ENCODE assay signal across 8 cellular contexts in the genomic region with DNA sequence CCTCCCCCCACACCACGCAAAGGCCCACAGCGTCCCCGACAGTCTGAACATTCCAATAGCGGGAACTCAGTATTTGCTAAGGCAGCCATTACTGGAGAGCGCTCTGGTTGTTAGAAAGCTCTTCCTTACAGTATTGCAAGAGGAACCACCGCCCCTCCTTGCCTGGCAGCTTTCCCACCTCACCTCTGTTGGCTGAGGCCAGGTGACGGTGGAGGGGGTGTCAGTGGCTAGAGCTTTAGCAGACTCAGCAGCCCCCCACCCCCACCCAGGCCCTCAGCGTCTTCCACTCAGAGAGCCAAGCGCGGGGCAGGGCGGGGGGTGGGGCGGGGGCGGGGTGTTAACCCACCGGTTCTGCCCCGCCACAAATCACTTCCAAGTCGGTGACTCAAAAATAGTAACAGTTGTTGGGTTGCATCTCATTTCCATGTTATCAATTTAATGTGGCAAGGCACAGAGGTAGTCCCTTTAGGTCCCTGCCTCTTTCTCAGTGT. TPM values are rescaled to one million over a fixed set of nuclear protein-coding genes. Genes with fewer than 3 reads are reported as not detected.
DNase-seq lines count a peak whose midpoint lies in the region; ATAC-seq and TF ChIP-seq lines count a peak whose summit lies in the region.

No MANE protein-coding gene starts in this region.

- TF ChIP-seq POLR2A in GM19099 (IDR thresholded peaks at IDR 0.05; ENCODE audit: extremely low read depth, insufficient read length, low read depth) (peak; percentile 31), sigmoid colon (IDR thresholded peaks at IDR 0.05) (no peak)

- no peaks in the 10 kb centered on the region for H3K27me3 ChIP-seq in ACC112 (ENCODE audit: insufficient read depth, low read length)
- no peaks in the 10 kb centered on the region for H3K27me3 ChIP-seq in right atrium auricular region
- H3K27me3 ChIP-seq in sigmoid colon: no peaks in the 10 kb centered on the region

- peak overlapping the region; percentile 93 for H3K27ac Mint-ChIP-seq in activated naive CD4-positive, alpha-beta T cell treated with anti-CD3 and anti-CD28 coated beads, Interleukin-2, amount 10 ng/mL, durations not matched to agents 7 days and 5 days

- H3K4me1 ChIP-seq in ACC112 (ENCODE audit: control insufficient read depth, insufficient read depth, low read length, unreplicated experiment): peaks cover 48% of the 10 kb centered on the region
- H3K4me1 ChIP-seq in right atrium auricular region: peaks cover 0 to 84% of the 10 kb centered on the region in 2 donors
- H3K4me1 ChIP-seq in sigmoid colon: peaks cover 0 to 82% (median 74%) of the 10 kb centered on the region in 4 donors

- no peak for TF ChIP-seq CTCF in right atrium auricular region (IDR thresholded peaks at IDR 0.05)
- no peak for TF ChIP-seq CTCF in sigmoid colon (IDR thresholded peaks at IDR 0.05)

- H2AFZ ChIP-seq in ACC112 (ENCODE audit: low read length, unreplicated experiment): peak overlapping the region; percentile 74

- WGBS in sigmoid colon, 2 donors: 2 to 4% methylated on average over 16 of the region's 16 CpGs

- H3K4me1 Mint-ChIP-seq in activated naive CD4-positive, alpha-beta T cell treated with anti-CD3 and anti-CD28 coated beads, Interleukin-2, amount 10 ng/mL, durations not matched to agents 7 days and 5 days: peaks cover 76% of the 10 kb centered on the region

- no peaks in the 10 kb centered on the region for H3K9me3 Mint-ChIP-seq in activated naive CD4-positive, alpha-beta T cell treated with anti-CD3 and anti-CD28 coated beads, Interleukin-2, amount 10 ng/mL, durations not matched to agents 7 days and 5 days

- H3K4me3 Mint-ChIP-seq in activated naive CD4-positive, alpha-beta T cell treated with anti-CD3 and anti-CD28 coated beads, Interleukin-2, amount 10 ng/mL, durations not matched to agents 7 days and 5 days: peak overlapping the region; percentile 90

- CTCF ChIA-PET in activated naive CD4-positive, alpha-beta T cell treated with anti-CD3 and anti-CD28 coated beads, Interleukin-2, amount 10 ng/mL, durations not matched to agents 7 days and 5 days (lab: Charles Lee): interaction anchor here (0.9 to 6.0 kb wide), 3 partner anchors 10 to 101 kb away, joined by 4 to 61 read pairs (median 33); partner anchors contain the start of gene PSMC3IP

- H3K27me3 Mint-ChIP-seq in activated naive CD4-positive, alpha-beta T cell treated with anti-CD3 and anti-CD28 coated beads, Interleukin-2, amount 10 ng/mL, durations not matched to agents 7 days and 5 days: peaks cover 75% of the 10 kb centered on the region

- peak overlapping the region; percentile 91 for H3K27ac ChIP-seq in ACC112 (ENCODE audit: low read depth, low read length)
- H3K27ac ChIP-seq in right atrium auricular region: peak overlapping the region; percentile 95 to 99
- H3K27ac ChIP-seq in sigmoid colon: peak overlapping the region; percentile 97 to 99 (median 98)

- DNase-seq in NCI-H510A treated with DMSO at 0.1 percent for 48 hours (lab: John Stamatoyannopoulos, UW): peak; percentile 76
- DNase-seq in activated naive CD4-positive, alpha-beta T cell treated with anti-CD3 and anti-CD28 coated beads, Interleukin-2, amount 10 ng/mL, durations not matched to agents 7 days and 5 days: peak; percentile 58
- peak; percentile 68 for DNase-seq in right atrium auricular region (ENCODE audit: low spot score)
- DNase-seq in sigmoid colon: no peak
- DNase-seq in AG20443 (ENCODE audit: low spot score): no peak

- peaks cover 3% of the 10 kb centered on the region for H3K36me3 Mint-ChIP-seq in activated naive CD4-positive, alpha-beta T cell treated with anti-CD3 and anti-CD28 coated beads, Interleukin-2, amount 10 ng/mL, durations not matched to agents 7 days and 5 days

- no peak for ATAC-seq in GM21528 (IDR thresholded peaks at IDR 0.05; ENCODE audit: low FRiP score, unreplicated experiment)

- no peak for TF ChIP-seq EP300 in sigmoid colon (IDR thresholded peaks at IDR 0.05)

- H3K9me3 ChIP-seq in right atrium auricular region: no peaks in the 10 kb centered on the region
- H3K9me3 ChIP-seq in sigmoid colon: no peaks in the 10 kb centered on the region

- peak overlapping the region; percentile 73 for H3K4me3 ChIP-seq in ACC112 (ENCODE audit: low read depth, low read length)
- peak overlapping the region; percentile 32 to 66 for H3K4me3 ChIP-seq in right atrium auricular region
- peak overlapping the region in 3 of 4 donors; percentile 61 to 71 (median 65) for H3K4me3 ChIP-seq in sigmoid colon

- intact Hi-C loops in sigmoid colon (cut with DNase I): loop anchor here (2.0 kb wide), 1 partner anchor 100 kb away; no protein-coding TSS in a partner anchor

- no peaks in the 10 kb centered on the region for H3K36me3 ChIP-seq in ACC112 (ENCODE audit: insufficient read depth, low read length)
- H3K36me3 ChIP-seq in right atrium auricular region: no peaks in the 10 kb centered on the region
- H3K36me3 ChIP-seq in sigmoid colon: no peaks in the 10 kb centered on the region

- H3K79me2 ChIP-seq in ACC112 (ENCODE audit: control insufficient read depth, insufficient read depth, low read length, unreplicated experiment): peaks cover 30% of the 10 kb centered on the region

RNA-seq across cellular contexts. Expression of gene PLEKHH3, which starts 2.3 kb away (rescaled TPM):
- total RNA-seq in right atrium auricular region (10 to 100 TPM; 14.5 to 26.5 TPM), sigmoid colon (10 to 100 TPM; 12.3 to 25.2 (median 20.1) TPM)
- polyA plus RNA-seq in sigmoid colon: 10 to 100 TPM in 1 of 3 donors, 1 to 10 TPM in 2; 4.4 to 14.7 (median 9.6) TPM

RNA-seq across cellular contexts. Expression of gene CCR10, which starts 2.6 kb away (rescaled TPM):
- total RNA-seq in right atrium auricular region (1 to 10 TPM; 1.3 to 4.4 TPM), sigmoid colon (1 to 10 TPM; 2.3 to 9.2 (median 3.5) TPM)
- 1 to 10 TPM in 1 of 3 donors, not detected in 2; 1.2 TPM for polyA plus RNA-seq in sigmoid colon

RNA-seq across cellular contexts. Expression of gene CNTNAP1, which starts 3.3 kb away (rescaled TPM):
- total RNA-seq in right atrium auricular region (1 to 10 TPM in 1 of 2 donors, under 1 TPM in 1; 0.96 to 2.0 TPM), sigmoid colon (10 to 100 TPM in 3 of 4 donors, 1 to 10 TPM in 1; 7.4 to 46.8 (median 14.9) TPM)
- polyA plus RNA-seq in sigmoid colon: 1 to 10 TPM in 1 of 3 donors, under 1 TPM in 2; under 0.01 to 7.7 (median 0.23) TPM

RNA-seq across cellular contexts. Expression of gene TUBG2, which starts 20.0 kb away (rescaled TPM):
- total RNA-seq in right atrium auricular region (10 to 100 TPM; 18.2 to 25.7 TPM), sigmoid colon (10 to 100 TPM; 28.0 to 57.3 (median 33.6) TPM)
- polyA plus RNA-seq in sigmoid colon: 1 to 10 TPM; 1.2 to 6.6 (median 4.2) TPM

Comparison
In these comparisons a context has a peak if more than half of its experiments do, and no peak if none do; other contexts are left out.
1. DNase-seq: peak in NCI-H510A treated with DMSO at 0.1 percent for 48 hours (single experiment), activated naive CD4-positive, alpha-beta T cell treated with anti-CD3 and anti-CD28 coated beads, Interleukin-2, amount 10 ng/mL, durations not matched to agents 7 days and 5 days (single experiment) and right atrium auricular region (single experiment); none in sigmoid colon (single experiment) and AG20443 (single experiment).
2. Peak in every context shown above with its lines, with median percentiles within 50 percentile points of each other: H3K27ac ChIP-seq and H3K4me3 ChIP-seq.